In genomic region chr20:48523191-48523757, GRCh38 we compare ENCODE assay signal across 8 cellular contexts.
A peak's percentile ranks its signal among the peaks of the same experiment; 100 is the strongest.
DNase-seq lines count a peak whose midpoint lies in the region; ATAC-seq and TF ChIP-seq lines count a peak whose summit lies in the region.

No MANE protein-coding gene starts in this region.

- no peaks in the 10 kb centered on the region for H3K36me3 ChIP-seq in IMR-90 (ENCODE audit: control insufficient read depth, insufficient read depth, low read length)

- H3K4ac ChIP-seq in IMR-90 (ENCODE audit: low read depth, low read length) = no peak overlapping the region

- H4K20me1 ChIP-seq in IMR-90 (ENCODE audit: insufficient read depth, low read length) = no peaks in the 10 kb centered on the region

- no peaks in the 10 kb centered on the region for H3K9me1 ChIP-seq in IMR-90 (ENCODE audit: insufficient read depth, low read length)

- no peak overlapping the region for H4K5ac ChIP-seq in IMR-90 (ENCODE audit: low read depth, low read length)

- H2AK9ac ChIP-seq in IMR-90 (replicated peaks; ENCODE audit: low read depth, low read length, poor library complexity) = no peak overlapping the region

- no peak overlapping the region for H3K4me2 ChIP-seq in IMR-90 (ENCODE audit: low read depth, low read length)

- in situ Hi-C loops in IMR-90 (cut with MboI; ENCODE audit: low sequenced_read_pairs) = no loop called here

- TF ChIP-seq RAD21 in IMR-90 (IDR thresholded peaks at IDR 0.05; ENCODE audit: low read length) = no peak

- no peak overlapping the region for H2AK5ac ChIP-seq in IMR-90 (ENCODE audit: low read depth, low read length)

- no peaks in the 10 kb centered on the region for H3K4me1 ChIP-seq in IMR-90 (ENCODE audit: control insufficient read depth, insufficient read depth, low read length)

- no peak for TF ChIP-seq POLR2A in IMR-90 (IDR thresholded peaks at IDR 0.05; ENCODE audit: low read depth, low read length)

- CTCF ChIA-PET in IMR-90 (lab: Yijun Ruan, JAX) = no interaction called here

- no peaks in the 10 kb centered on the region for H3K27me3 ChIP-seq in IMR-90 (ENCODE audit: control insufficient read depth, insufficient read depth, low read length)

- ATAC-seq in IMR-90 (ENCODE audit: low read depth) (peak; percentile 83), GM18858 (IDR thresholded peaks at IDR 0.05; ENCODE audit: unreplicated experiment) (no peak), GM19324 (IDR thresholded peaks at IDR 0.05; ENCODE audit: low FRiP score, unreplicated experiment) (no peak)

- H4K91ac ChIP-seq in IMR-90 (ENCODE audit: insufficient read depth, low read depth, low read length) = no peak overlapping the region

- BruUV-seq in IMR-90 (replicated peaks; lab: Mats Ljungman, UMichigan) = no TSS peak

- H3K14ac ChIP-seq in IMR-90 (replicated peaks; ENCODE audit: low read depth, low read length) = no peak overlapping the region

- H3K27ac ChIP-seq in IMR-90 (ENCODE audit: insufficient read depth, low read length) = no peak overlapping the region

- no peak overlapping the region for H3K23ac ChIP-seq in IMR-90 (ENCODE audit: low read depth, low read length)

- TF ChIP-seq CTCF in IMR-90 (conservative IDR thresholded peaks at IDR 0.05; ENCODE audit: low read depth, low read length) = no peak

- no peak overlapping the region for H3K18ac ChIP-seq in IMR-90 (ENCODE audit: low read depth, low read length)

- no peak overlapping the region for H3K9ac ChIP-seq in IMR-90 (ENCODE audit: low read depth, low read length)

- H4K8ac ChIP-seq in IMR-90 (ENCODE audit: low read depth in 2 of 2, low read length in 2 of 2) = no peak overlapping the region

- H3K9me3 ChIP-seq in IMR-90 (ENCODE audit: control insufficient read depth, insufficient read depth, low read length) = no peaks in the 10 kb centered on the region; the same call in 1 of the 2 replicates

- dilution Hi-C loops in IMR-90 (cut with HindIII; ENCODE audit: low sequenced_read_pairs, unreplicated experiment) = no loop called here

- H2BK20ac ChIP-seq in IMR-90 (ENCODE audit: low read depth, low read length) = no peak overlapping the region

- no peak overlapping the region for H2AFZ ChIP-seq in IMR-90 (replicated peaks; ENCODE audit: low read length, poor library complexity)

- no peak overlapping the region for H3K4me3 ChIP-seq in IMR-90 (ENCODE audit: insufficient read depth, low read depth, low read length)

- H2BK15ac ChIP-seq in IMR-90 (ENCODE audit: low read depth, low read length) = no peak overlapping the region

- WGBS in IMR-90 (ENCODE audit: extremely low coverage in 2 of 2, insufficient read length in 1 of 2), 2 experiments = no CpG with 5 or more reads among the region's 3 CpGs

- DNase-seq in EH (ENCODE audit: low read depth) (peak; percentile 79), IMR-90 (peak; percentile 59), astrocyte of the hippocampus (ENCODE audit: low read depth, low spot score) (peak; percentile 91), left kidney (ENCODE audit: low read depth, low spot score) (peak; percentile 97), anterior cingulate cortex (lab: John Stamatoyannopoulos, UW) (no peak), NCI-H1092 treated with DMSO at 0.1 percent for 48 hours (lab: John Stamatoyannopoulos, UW) (no peak)

- POLR2A ChIA-PET in IMR-90 (lab: Charles Lee; ENCODE audit: unreplicated experiment) = no interaction called here

- H3K56ac ChIP-seq in IMR-90 (ENCODE audit: extremely low read depth, insufficient read depth, low read length) = no peak overlapping the region

- intact Hi-C loops in IMR-90 (cut with micrococcal nuclease) = no loop called here

- no peaks in the 10 kb centered on the region for H3K79me1 ChIP-seq in IMR-90 (ENCODE audit: low read depth in 1 of 2, low read length in 2 of 2)

- H2BK120ac ChIP-seq in IMR-90 (ENCODE audit: low read depth, low read length) = no peak overlapping the region

- H2BK5ac ChIP-seq in IMR-90 (ENCODE audit: low read depth, low read length, poor library complexity, severe bottlenecking) = no peak overlapping the region

TF ChIP-seq in IMR-90, 13 proteins besides CTCF, POLR2A, EP300 and RAD21:
- no peak for TF ChIP-seq MAZ (IDR thresholded peaks at IDR 0.05; ENCODE audit: borderline replicate concordance, low read depth, low read length)

Comparison
In these comparisons a context has a peak if more than half of its experiments do, and no peak if none do; other contexts are left out.
1. DNase-seq: peak in EH (single experiment), IMR-90 (single experiment), astrocyte of the hippocampus (single experiment) and left kidney (single experiment); none in anterior cingulate cortex (0 of 58) and NCI-H1092 treated with DMSO at 0.1 percent for 48 hours (single experiment).